ENCODE assay signal across 1 cellular context in the genomic region with DNA sequence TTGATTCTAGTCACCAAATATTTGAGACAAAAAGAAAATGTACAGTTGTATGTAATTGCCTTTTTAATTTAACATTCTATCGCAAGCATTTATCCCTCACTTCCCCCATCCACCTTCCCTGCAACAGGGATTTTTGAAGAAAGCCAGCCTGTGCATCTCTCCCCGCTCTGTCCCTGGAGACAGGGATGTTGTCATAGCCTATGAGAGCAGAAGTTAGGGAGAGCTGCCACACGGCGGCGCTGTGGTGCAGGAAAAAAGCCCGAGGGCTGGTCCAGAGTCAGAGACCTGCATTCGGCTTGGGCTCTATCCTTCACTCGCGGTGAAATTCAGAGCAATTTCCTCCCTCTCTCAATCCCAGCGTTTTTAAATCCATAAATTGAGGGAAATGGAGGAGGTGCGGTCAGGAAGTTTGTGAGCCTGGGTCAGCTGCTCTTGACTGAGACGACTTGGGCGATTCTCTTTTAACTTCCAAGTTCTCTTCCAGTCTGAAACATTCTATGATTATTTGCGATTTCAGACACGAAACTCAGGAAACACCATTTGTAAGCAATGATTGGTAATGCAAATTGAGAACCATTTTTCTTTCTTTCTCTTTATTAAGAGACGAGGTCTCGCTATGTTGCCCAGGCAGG.
TF ChIP-seq lines count a peak whose summit lies in the region.

No MANE protein-coding gene starts in this region.

TF ChIP-seq in HCT116, 20 proteins besides CTCF, POLR2A, EP300 and RAD21:
- no peak for TF ChIP-seq MAX (IDR thresholded peaks at IDR 0.05)
